Comparison of ENCODE assay signal across 1 cellular context in genomic region chr2:199764273-199764800, GRCh38.
TF ChIP-seq lines count a peak whose summit lies in the region.

No MANE protein-coding gene starts in this region.

TF ChIP-seq in HepG2, 621 proteins besides CTCF, POLR2A, EP300 and RAD21 (continued from another document and continues in another):
- peak; percentile 83 for TF ChIP-seq PAXIP1 (CRISPR knock-in tag; conservative IDR thresholded peaks at IDR 0.05)
- no peak for TF ChIP-seq MXD3 (CRISPR knock-in tag; IDR thresholded peaks at IDR 0.05)
- TF ChIP-seq KDM6A (CRISPR knock-in tag; IDR thresholded peaks at IDR 0.05; ENCODE audit: low read depth), result peak; percentile 36; the same call in 1 of the 2 replicates
- TF ChIP-seq ZNF615 (CRISPR knock-in tag; IDR thresholded peaks at IDR 0.05; ENCODE audit: borderline replicate concordance), result no peak
- TF ChIP-seq ZNF331 (CRISPR knock-in tag; IDR thresholded peaks at IDR 0.05), result no peak
- TF ChIP-seq THAP7 (CRISPR knock-in tag; IDR thresholded peaks at IDR 0.05), result no peak
- TF ChIP-seq TBL1XR1 (IDR thresholded peaks at IDR 0.05; ENCODE audit: borderline replicate concordance, low read length, partially characterized antibody), result no peak
- TF ChIP-seq ZNF343 (CRISPR knock-in tag; IDR thresholded peaks at IDR 0.05), result no peak
- TF ChIP-seq ZNF609 (CRISPR knock-in tag; IDR thresholded peaks at IDR 0.05; ENCODE audit: borderline replicate concordance), result no peak
- no peak for TF ChIP-seq EEA1 (CRISPR knock-in tag; IDR thresholded peaks at IDR 0.05; ENCODE audit: borderline replicate concordance)
- no peak for TF ChIP-seq SIN3A (IDR thresholded peaks at IDR 0.05; ENCODE audit: borderline replicate concordance, low read depth, low read length)
- no peak for TF ChIP-seq ZNF3 (CRISPR knock-in tag; IDR thresholded peaks at IDR 0.05)
- no peak for TF ChIP-seq ZNF792 (CRISPR knock-in tag; IDR thresholded peaks at IDR 0.05)
- no peak for TF ChIP-seq USF2 (IDR thresholded peaks at IDR 0.05; ENCODE audit: low read depth, low read length)
- no peak for TF ChIP-seq USF2 (CRISPR knock-in tag; IDR thresholded peaks at IDR 0.05; ENCODE audit: borderline replicate concordance)
- no peak for TF ChIP-seq ZNF891 (CRISPR knock-in tag; IDR thresholded peaks at IDR 0.05)
- TF ChIP-seq AFF4 (CRISPR knock-in tag; IDR thresholded peaks at IDR 0.05), result no peak
- TF ChIP-seq SKIL (CRISPR knock-in tag; IDR thresholded peaks at IDR 0.05; ENCODE audit: borderline replicate concordance), result no peak
- TF ChIP-seq KDM4B (CRISPR knock-in tag; IDR thresholded peaks at IDR 0.05), result no peak
- no peak for TF ChIP-seq ZNF558 (CRISPR knock-in tag; IDR thresholded peaks at IDR 0.05; ENCODE audit: borderline replicate concordance)
- no peak for TF ChIP-seq ZSCAN30 (CRISPR knock-in tag; IDR thresholded peaks at IDR 0.05)
- TF ChIP-seq ZMYM4 (CRISPR knock-in tag; IDR thresholded peaks at IDR 0.05), result no peak; the same call in 1 of the 2 replicates
- TF ChIP-seq SNAPC5 (CRISPR knock-in tag; IDR thresholded peaks at IDR 0.05; ENCODE audit: borderline replicate concordance), result no peak
- TF ChIP-seq ZHX2 (IDR thresholded peaks at IDR 0.05; ENCODE audit: low read depth), result no peak
- TF ChIP-seq ZHX2 (CRISPR knock-in tag; IDR thresholded peaks at IDR 0.05; ENCODE audit: borderline replicate concordance), result no peak
- TF ChIP-seq DNMT1 (CRISPR knock-in tag; IDR thresholded peaks at IDR 0.05), result no peak
- no peak for TF ChIP-seq ZBTB42 (CRISPR knock-in tag; IDR thresholded peaks at IDR 0.05)
